In genomic region chr1:212536586-212536985, GRCh38 we compare ENCODE assay signal across 27 cellular contexts.
"Had no signal": no experiment of that assay in that cellular context is flagged by ENCODE, and none has a peak within 500 bp of the region (broad histone marks: within the 10 kb centered on the region; RNA-seq: fewer than 3 reads in every experiment).

No MANE protein-coding gene starts in this region.

- H3K36me3 ChIP-seq: brain microvascular endothelial cell, Peyer's patch had no signal

- H3K4me1 ChIP-seq: Peyer's patch had no signal

- H3K4me3 ChIP-seq: Peyer's patch had no signal

- DNase-seq: activated CD4-positive, alpha-beta T cell treated with anti-CD3 and anti-CD28 coated beads, Interleukin-2, amount 10 ng/mL, durations not matched to agents 24 days and 14 days; activated CD4-positive, alpha-beta T cell treated with anti-CD3 and anti-CD28 coated beads, Interleukin-2, amount 50 U/mL, for 4 hours; activated CD8-positive, alpha-beta T cell treated with anti-CD3 and anti-CD28 coated beads for 36 hours; activated effector memory CD4-positive, alpha-beta T cell treated with anti-CD3 and anti-CD28 coated beads, Interleukin-2, amount 50 U/mL, for 16 hours; activated naive CD4-positive, alpha-beta T cell; activated naive CD4-positive, alpha-beta T cell treated with anti-CD3 and anti-CD28 coated beads, Interleukin-2, amount 50 U/mL, for 16 hours; activated naive CD8-positive, alpha-beta T cell treated with anti-CD3 and anti-CD28 coated beads for 36 hours; activated T-cell treated with anti-CD3 and anti-CD28 coated beads, Interleukin-2, amount 50 U/mL, for 1 hour; activated T-cell treated with anti-CD3 and anti-CD28 coated beads, Interleukin-2, amount 50 U/mL, for 72 hours; amniotic stem cell; aorta; brain microvascular endothelial cell; NCI-H1048; NCI-H1105 treated with DMSO at 0.1 percent for 48 hours; NCI-H1436; NCI-H1694 treated with DMSO at 0.1 percent for 48 hours; NCI-H2029; NCI-H345; NCI-H524 treated with DMSO at 0.1 percent for 48 hours; Peyer's patch; RPMI8226; SIG-M5; SW 1271; T-helper 1 cell; T1000 had no signal

- H3K27me3 ChIP-seq: Peyer's patch had no signal

- ATAC-seq: activated CD8-positive, alpha-beta T cell treated with anti-CD3 and anti-CD28 coated beads for 36 hours; activated T-cell treated with anti-CD3 and anti-CD28 coated beads, Interleukin-2, amount 50 U/mL, for 72 hours; activated T-helper 17 cell treated with anti-CD3 and anti-CD28 coated beads, Interleukin-2, amount 50 U/mL, for 72 hours; Right ventricle myocardium inferior had no signal

- H3K27ac ChIP-seq: brain microvascular endothelial cell, Peyer's patch had no signal
